Comparison of ENCODE assay signal across 13 cellular contexts in genomic region chr7:27106181-27106905, GRCh38. TPM values are rescaled to one million over a fixed set of nuclear protein-coding genes. Genes with fewer than 3 reads are reported as not detected.
DNase-seq lines count a peak whose midpoint lies in the region; ATAC-seq and TF ChIP-seq lines count a peak whose summit lies in the region.
"Had no signal": no experiment of that assay in that cellular context is flagged by ENCODE, and none has a peak within 500 bp of the region (broad histone marks: within the 10 kb centered on the region; RNA-seq: fewer than 3 reads in every experiment).

No MANE protein-coding gene starts in this region.

- H3K27me3 ChIP-seq in kidney epithelial cell (ENCODE audit: control insufficient read depth, insufficient read depth, low read length) (no peaks in the 10 kb centered on the region), rectal smooth muscle tissue (ENCODE audit: control insufficient read depth, insufficient read depth, low read length) (no peaks in the 10 kb centered on the region)

- H3K4me3 ChIP-seq in astrocyte of the spinal cord (ENCODE audit: low read depth, low read length) (peak overlapping the region; percentile 34), kidney epithelial cell (ENCODE audit: low read depth, low read length) (peak overlapping the region; percentile 38), rectal smooth muscle tissue (ENCODE audit: low read length) (peak overlapping the region; percentile 48)

- peak overlapping the region; percentile 13 for H3K9ac ChIP-seq in rectal smooth muscle tissue (ENCODE audit: low read length)

- DNase-seq in ELF-1 (ENCODE audit: low read depth, low spot score) (peak; percentile 91), astrocyte of the spinal cord (ENCODE audit: low read depth, low spot score) (peak; percentile 64), kidney epithelial cell (ENCODE audit: low read depth) (no peak), NCI-H1930 (lab: John Stamatoyannopoulos, UW) (no peak), NCI-H146 (lab: John Stamatoyannopoulos, UW) (no peak), OCI-M2 (lab: John Stamatoyannopoulos, UW; ENCODE audit: unreplicated experiment) (no peak)
- DNase-seq: activated T-cell treated with anti-CD3 and anti-CD28 coated beads, Interleukin-2, amount 50 U/mL, for 24 hours; CD4-positive, alpha-beta T cell; effector CD8-positive, alpha-beta T cell; NCI-H2081; T-helper 1 cell had no signal

- H3K27ac ChIP-seq in rectal smooth muscle tissue (ENCODE audit: low read depth, low read length): peak overlapping the region; percentile 75

- TF ChIP-seq CTCF in astrocyte of the spinal cord (IDR thresholded peaks at IDR 0.05; ENCODE audit: low read depth, low read length) (no peak), kidney epithelial cell (IDR thresholded peaks at IDR 0.05; ENCODE audit: insufficient read depth, low read length, poor library complexity, severe bottlenecking) (no peak)

- in situ Hi-C loops in astrocyte of the spinal cord (cut with HindIII; ENCODE audit: low sequenced_read_pairs): no loop called here

- peaks cover 18% of the 10 kb centered on the region for H3K4me1 ChIP-seq in rectal smooth muscle tissue (ENCODE audit: control insufficient read depth, insufficient read depth, low read length)

- H3K36me3 ChIP-seq in kidney epithelial cell (ENCODE audit: control insufficient read depth, insufficient read depth, low read length) (no peaks in the 10 kb centered on the region), rectal smooth muscle tissue (ENCODE audit: control insufficient read depth, insufficient read depth, low read length) (no peaks in the 10 kb centered on the region)

- no peak for ATAC-seq in HG02678 (IDR thresholded peaks at IDR 0.05; ENCODE audit: unreplicated experiment)

RNA-seq across cellular contexts. Expression of gene HOXA2, which starts 3.9 kb away (rescaled TPM):
- total RNA-seq in kidney epithelial cell: 0.34 and 1.1 TPM in 2 replicates
- total RNA-seq: CD4-positive, alpha-beta T cell had no signal

RNA-seq across cellular contexts. Expression of gene HOXA1, which starts 10.5 kb away (rescaled TPM):
- total RNA-seq in kidney epithelial cell: 2.8 and 4.3 TPM in 2 replicates

RNA-seq across cellular contexts. Expression of gene HOXA4, which starts 24.2 kb away (rescaled TPM):
- 4.5 and 7.4 TPM in 2 replicates for total RNA-seq in kidney epithelial cell
- total RNA-seq: CD4-positive, alpha-beta T cell had no signal

RNA-seq across cellular contexts. Expression of gene HOXA5, which starts 37.1 kb away (rescaled TPM):
- total RNA-seq in kidney epithelial cell: 18.8 and 19.1 TPM in 2 replicates
- total RNA-seq: CD4-positive, alpha-beta T cell had no signal

RNA-seq across cellular contexts. Expression of gene HOXA6, which starts 41.2 kb away (rescaled TPM):
- 4.8 and 10.5 TPM in 2 replicates for total RNA-seq in kidney epithelial cell
- total RNA-seq: CD4-positive, alpha-beta T cell had no signal

Comparison
In these comparisons a context has a peak if more than half of its experiments do, and no peak if none do; other contexts are left out.
1. DNase-seq: peak in ELF-1 (single experiment) and astrocyte of the spinal cord (single experiment); none in kidney epithelial cell (single experiment), NCI-H1930 (0 of 2), NCI-H146 (single experiment) and OCI-M2 (single experiment).
2. Peak in every context shown above with its lines, with median percentiles within 50 percentile points of each other: H3K4me3 ChIP-seq.